In the genomic region with DNA sequence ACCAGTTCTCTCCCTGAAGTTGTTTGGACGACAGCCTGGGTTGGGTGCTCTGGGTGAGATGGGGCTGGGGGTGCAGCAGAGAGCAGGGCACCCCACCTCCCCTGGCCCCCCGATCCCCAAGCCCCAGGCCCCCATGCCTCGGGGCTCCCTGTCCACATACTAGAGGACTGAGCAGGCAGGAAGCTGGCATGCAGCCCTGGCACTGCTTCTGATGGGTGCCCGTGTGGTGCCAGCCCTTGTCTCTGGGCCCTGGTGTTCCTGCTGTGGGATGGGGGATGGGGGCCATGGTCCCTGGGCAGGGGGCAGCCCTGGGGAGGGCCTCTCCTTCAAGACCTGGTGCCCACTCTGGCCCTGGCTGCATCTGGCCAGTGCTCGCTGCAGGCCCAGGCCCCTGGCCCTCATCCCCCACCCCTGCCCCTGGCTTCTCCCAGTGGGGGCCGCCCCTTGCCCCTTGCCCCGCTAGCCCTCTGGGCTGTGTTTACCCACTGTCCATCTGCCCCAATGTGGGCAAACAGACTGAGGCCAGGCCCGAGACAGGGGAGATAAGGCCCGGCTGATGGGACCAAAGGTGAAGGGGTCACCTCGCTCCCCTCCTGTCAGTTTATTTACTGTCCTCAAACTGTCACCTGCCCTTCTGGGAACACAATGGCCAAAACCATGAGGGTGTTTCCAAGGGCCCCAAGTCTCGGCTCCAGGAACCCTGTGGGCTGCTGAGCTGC, we compare ENCODE assay signal across 1 cellular context.
TF ChIP-seq lines count a peak whose summit lies in the region.

No MANE protein-coding gene starts in this region.

TF ChIP-seq in HepG2, 621 proteins besides CTCF, POLR2A, EP300 and RAD21 (continued from another document and continues in another):
- peak; percentile 45 for TF ChIP-seq HNF1A (IDR thresholded peaks at IDR 0.05; ENCODE audit: low read depth)
- TF ChIP-seq HNF1A (CRISPR knock-in tag; IDR thresholded peaks at IDR 0.05; ENCODE audit: borderline replicate concordance) = peak; percentile 81; the same call in 1 of the 2 replicates
- no peak for TF ChIP-seq SMC3 (IDR thresholded peaks at IDR 0.05; ENCODE audit: low read length)
- TF ChIP-seq HNRNPUL1 (IDR thresholded peaks at IDR 0.05; ENCODE audit: low read depth, low read length) = no peak
- no peak for TF ChIP-seq ZNF33A (CRISPR knock-in tag; IDR thresholded peaks at IDR 0.05; ENCODE audit: borderline replicate concordance)
- TF ChIP-seq, protein P1, sequence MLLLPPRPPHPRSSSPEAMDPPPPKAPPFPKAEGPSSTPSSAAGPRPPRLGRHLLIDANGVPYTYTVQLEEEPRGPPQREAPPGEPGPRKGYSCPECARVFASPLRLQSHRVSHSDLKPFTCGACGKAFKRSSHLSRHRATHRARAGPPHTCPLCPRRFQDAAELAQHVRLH (CRISPR knock-in tag; IDR thresholded peaks at IDR 0.05; ENCODE audit: borderline replicate concordance, low read depth) = no peak
- no peak for TF ChIP-seq ZNF878 (CRISPR knock-in tag; IDR thresholded peaks at IDR 0.05)
- TF ChIP-seq RFX1 (IDR thresholded peaks at IDR 0.05) = no peak
- peak; percentile 36 for TF ChIP-seq XRCC5 (optimal IDR thresholded peaks at IDR 0.05; ENCODE audit: low read length)
- TF ChIP-seq ZNF343 (CRISPR knock-in tag; IDR thresholded peaks at IDR 0.05) = 0 out of 2 replicates have a peak, but pooled peaks have one; percentile 32
- no peak for TF ChIP-seq ZSCAN29 (CRISPR knock-in tag; conservative IDR thresholded peaks at IDR 0.05)
- no peak for TF ChIP-seq THAP9 (CRISPR knock-in tag; IDR thresholded peaks at IDR 0.05; ENCODE audit: borderline replicate concordance)
- no peak for TF ChIP-seq PAX8 (CRISPR knock-in tag; IDR thresholded peaks at IDR 0.05; ENCODE audit: borderline replicate concordance)
- TF ChIP-seq CBFB (CRISPR knock-in tag; IDR thresholded peaks at IDR 0.05) = peak; percentile 80; the same call in 1 of the 2 replicates
- peak; percentile 56; the same call in 1 of the 2 replicates for TF ChIP-seq ZNF451 (CRISPR knock-in tag; IDR thresholded peaks at IDR 0.05)
- TF ChIP-seq, protein P2, sequence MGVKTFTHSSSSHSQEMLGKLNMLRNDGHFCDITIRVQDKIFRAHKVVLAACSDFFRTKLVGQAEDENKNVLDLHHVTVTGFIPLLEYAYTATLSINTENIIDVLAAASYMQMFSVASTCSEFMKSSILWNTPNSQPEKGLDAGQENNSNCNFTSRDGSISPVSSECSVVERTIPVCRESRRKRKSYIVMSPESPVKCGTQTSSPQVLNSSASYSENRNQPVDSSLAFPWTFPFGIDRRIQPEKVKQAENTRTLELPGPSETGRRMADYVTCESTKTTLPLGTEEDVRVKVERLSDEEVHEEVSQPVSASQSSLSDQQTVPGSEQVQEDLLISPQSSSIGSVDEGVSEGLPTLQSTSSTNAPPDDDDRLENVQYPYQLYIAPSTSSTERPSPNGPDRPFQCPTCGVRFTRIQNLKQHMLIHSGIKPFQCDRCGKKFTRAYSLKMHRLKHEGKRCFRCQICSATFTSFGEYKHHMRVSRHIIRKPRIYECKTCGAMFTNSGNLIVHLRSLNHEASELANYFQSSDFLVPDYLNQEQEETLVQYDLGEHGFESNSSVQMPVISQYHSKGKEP (CRISPR knock-in tag; IDR thresholded peaks at IDR 0.05) = no peak
- no peak for TF ChIP-seq ZNF251 (CRISPR knock-in tag; IDR thresholded peaks at IDR 0.05)
- TF ChIP-seq CEBPB (IDR thresholded peaks at IDR 0.05; ENCODE audit: borderline replicate concordance, low read depth, low read length) = no peak
- TF ChIP-seq ZNF720 (CRISPR knock-in tag; IDR thresholded peaks at IDR 0.05) = no peak
- peak; percentile 94 for TF ChIP-seq HNF4A (CRISPR knock-in tag; IDR thresholded peaks at IDR 0.05)
- TF ChIP-seq, protein P3, sequence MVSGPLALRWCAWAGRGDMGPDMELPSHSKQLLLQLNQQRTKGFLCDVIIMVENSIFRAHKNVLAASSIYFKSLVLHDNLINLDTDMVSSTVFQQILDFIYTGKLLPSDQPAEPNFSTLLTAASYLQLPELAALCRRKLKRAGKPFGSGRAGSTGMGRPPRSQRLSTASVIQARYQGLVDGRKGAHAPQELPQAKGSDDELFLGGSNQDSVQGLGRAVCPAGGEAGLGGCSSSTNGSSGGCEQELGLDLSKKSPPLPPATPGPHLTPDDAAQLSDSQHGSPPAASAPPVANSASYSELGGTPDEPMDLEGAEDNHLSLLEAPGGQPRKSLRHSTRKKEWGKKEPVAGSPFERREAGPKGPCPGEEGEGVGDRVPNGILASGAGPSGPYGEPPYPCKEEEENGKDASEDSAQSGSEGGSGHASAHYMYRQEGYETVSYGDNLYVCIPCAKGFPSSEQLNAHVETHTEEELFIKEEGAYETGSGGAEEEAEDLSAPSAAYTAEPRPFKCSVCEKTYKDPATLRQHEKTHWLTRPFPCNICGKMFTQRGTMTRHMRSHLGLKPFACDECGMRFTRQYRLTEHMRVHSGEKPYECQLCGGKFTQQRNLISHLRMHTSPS (CRISPR knock-in tag; IDR thresholded peaks at IDR 0.05; ENCODE audit: low read depth) = peak; percentile 94
- TF ChIP-seq GABPB1 (CRISPR knock-in tag; IDR thresholded peaks at IDR 0.05) = no peak
- no peak for TF ChIP-seq SETDB1 (CRISPR knock-in tag; IDR thresholded peaks at IDR 0.05; ENCODE audit: borderline replicate concordance)
- TF ChIP-seq ZNF672 (CRISPR knock-in tag; IDR thresholded peaks at IDR 0.05) = no peak
- TF ChIP-seq, protein P4, sequence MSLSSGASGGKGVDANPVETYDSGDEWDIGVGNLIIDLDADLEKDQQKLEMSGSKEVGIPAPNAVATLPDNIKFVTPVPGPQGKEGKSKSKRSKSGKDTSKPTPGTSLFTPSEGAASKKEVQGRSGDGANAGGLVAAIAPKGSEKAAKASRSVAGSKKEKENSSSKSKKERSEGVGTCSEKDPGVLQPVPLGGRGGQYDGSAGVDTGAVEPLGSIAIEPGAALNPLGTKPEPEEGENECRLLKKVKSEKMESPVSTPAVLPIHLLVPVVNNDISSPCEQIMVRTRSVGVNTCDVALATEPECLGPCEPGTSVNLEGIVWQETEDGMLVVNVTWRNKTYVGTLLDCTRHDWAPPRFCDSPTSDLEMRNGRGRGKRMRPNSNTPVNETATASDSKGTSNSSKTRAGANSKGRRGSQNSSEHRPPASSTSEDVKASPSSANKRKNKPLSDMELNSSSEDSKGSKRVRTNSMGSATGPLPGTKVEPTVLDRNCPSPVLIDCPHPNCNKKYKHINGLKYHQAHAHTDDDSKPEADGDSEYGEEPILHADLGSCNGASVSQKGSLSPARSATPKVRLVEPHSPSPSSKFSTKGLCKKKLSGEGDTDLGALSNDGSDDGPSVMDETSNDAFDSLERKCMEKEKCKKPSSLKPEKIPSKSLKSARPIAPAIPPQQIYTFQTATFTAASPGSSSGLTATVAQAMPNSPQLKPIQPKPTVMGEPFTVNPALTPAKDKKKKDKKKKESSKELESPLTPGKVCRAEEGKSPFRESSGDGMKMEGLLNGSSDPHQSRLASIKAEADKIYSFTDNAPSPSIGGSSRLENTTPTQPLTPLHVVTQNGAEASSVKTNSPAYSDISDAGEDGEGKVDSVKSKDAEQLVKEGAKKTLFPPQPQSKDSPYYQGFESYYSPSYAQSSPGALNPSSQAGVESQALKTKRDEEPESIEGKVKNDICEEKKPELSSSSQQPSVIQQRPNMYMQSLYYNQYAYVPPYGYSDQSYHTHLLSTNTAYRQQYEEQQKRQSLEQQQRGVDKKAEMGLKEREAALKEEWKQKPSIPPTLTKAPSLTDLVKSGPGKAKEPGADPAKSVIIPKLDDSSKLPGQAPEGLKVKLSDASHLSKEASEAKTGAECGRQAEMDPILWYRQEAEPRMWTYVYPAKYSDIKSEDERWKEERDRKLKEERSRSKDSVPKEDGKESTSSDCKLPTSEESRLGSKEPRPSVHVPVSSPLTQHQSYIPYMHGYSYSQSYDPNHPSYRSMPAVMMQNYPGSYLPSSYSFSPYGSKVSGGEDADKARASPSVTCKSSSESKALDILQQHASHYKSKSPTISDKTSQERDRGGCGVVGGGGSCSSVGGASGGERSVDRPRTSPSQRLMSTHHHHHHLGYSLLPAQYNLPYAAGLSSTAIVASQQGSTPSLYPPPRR (CRISPR knock-in tag; IDR thresholded peaks at IDR 0.05; ENCODE audit: borderline replicate concordance) = peak; percentile 99
- TF ChIP-seq REL (CRISPR knock-in tag; conservative IDR thresholded peaks at IDR 0.05) = no peak
- TF ChIP-seq, protein P5, sequence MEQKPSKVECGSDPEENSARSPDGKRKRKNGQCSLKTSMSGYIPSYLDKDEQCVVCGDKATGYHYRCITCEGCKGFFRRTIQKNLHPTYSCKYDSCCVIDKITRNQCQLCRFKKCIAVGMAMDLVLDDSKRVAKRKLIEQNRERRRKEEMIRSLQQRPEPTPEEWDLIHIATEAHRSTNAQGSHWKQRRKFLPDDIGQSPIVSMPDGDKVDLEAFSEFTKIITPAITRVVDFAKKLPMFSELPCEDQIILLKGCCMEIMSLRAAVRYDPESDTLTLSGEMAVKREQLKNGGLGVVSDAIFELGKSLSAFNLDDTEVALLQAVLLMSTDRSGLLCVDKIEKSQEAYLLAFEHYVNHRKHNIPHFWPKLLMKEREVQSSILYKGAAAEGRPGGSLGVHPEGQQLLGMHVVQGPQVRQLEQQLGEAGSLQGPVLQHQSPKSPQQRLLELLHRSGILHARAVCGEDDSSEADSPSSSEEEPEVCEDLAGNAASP (CRISPR knock-in tag; IDR thresholded peaks at IDR 0.05; ENCODE audit: borderline replicate concordance) = peak; percentile 78; the same call in 1 of the 2 replicates
- TF ChIP-seq KDM3A (CRISPR knock-in tag; IDR thresholded peaks at IDR 0.05; ENCODE audit: low read depth) = no peak
- peak; percentile 94 for TF ChIP-seq DPF2 (CRISPR knock-in tag; IDR thresholded peaks at IDR 0.05; ENCODE audit: borderline replicate concordance, low read depth)
- TF ChIP-seq BORCS8-MEF2B (CRISPR knock-in tag; IDR thresholded peaks at IDR 0.05) = 0 out of 2 replicates have a peak, but pooled peaks have one; percentile 46
- no peak for TF ChIP-seq ATF7-NPFF (CRISPR knock-in tag; IDR thresholded peaks at IDR 0.05; ENCODE audit: low read depth)
- TF ChIP-seq ZNF205 (CRISPR knock-in tag; IDR thresholded peaks at IDR 0.05) = 0 out of 2 replicates have a peak, but pooled peaks have one; percentile 36
- TF ChIP-seq ATF7 (IDR thresholded peaks at IDR 0.05) = no peak
- TF ChIP-seq ATF7 (CRISPR knock-in tag; IDR thresholded peaks at IDR 0.05) = peak; percentile 52; the same call in 1 of the 2 replicates
- TF ChIP-seq SALL1 (CRISPR knock-in tag; IDR thresholded peaks at IDR 0.05) = peak; percentile 88
- TF ChIP-seq, protein P6, sequence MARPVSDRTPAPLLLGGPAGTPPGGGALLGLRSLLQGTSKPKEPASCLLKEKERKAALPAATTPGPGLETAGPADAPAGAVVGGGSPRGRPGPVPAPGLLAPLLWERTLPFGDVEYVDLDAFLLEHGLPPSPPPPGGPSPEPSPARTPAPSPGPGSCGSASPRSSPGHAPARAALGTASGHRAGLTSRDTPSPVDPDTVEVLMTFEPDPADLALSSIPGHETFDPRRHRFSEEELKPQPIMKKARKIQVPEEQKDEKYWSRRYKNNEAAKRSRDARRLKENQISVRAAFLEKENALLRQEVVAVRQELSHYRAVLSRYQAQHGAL (CRISPR knock-in tag; IDR thresholded peaks at IDR 0.05; ENCODE audit: not compliant biosample characterization) = no peak
- no peak for TF ChIP-seq PAF1 (CRISPR knock-in tag; IDR thresholded peaks at IDR 0.05)
- peak; percentile 80; the same call in 1 of the 2 replicates for TF ChIP-seq ZNF772 (CRISPR knock-in tag; IDR thresholded peaks at IDR 0.05)
